In the genomic region with DNA sequence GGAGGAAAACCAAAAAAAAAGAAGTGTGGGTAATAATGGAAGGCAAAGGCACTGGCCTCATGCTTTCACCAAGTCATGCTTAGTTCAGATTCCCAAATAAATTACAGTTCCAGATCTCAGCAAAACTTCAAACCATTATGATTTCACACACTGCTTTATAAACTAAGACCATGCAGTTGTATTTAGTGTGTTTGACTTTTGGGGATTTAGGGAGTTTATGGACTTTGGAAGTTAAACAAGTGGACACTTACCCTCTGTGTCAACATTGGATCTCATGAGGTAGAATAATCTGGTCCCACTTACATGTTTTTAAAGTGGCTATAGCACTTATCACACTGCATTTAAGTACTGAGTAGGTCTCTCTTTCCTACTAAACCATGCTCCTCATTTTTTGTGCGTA, we compare ENCODE assay signal across 2 cellular contexts.
TF ChIP-seq lines count a peak whose summit lies in the region.

No MANE protein-coding gene starts in this region.

TF ChIP-seq in A549, 52 proteins besides CTCF, POLR2A, EP300 and RAD21:
- TF ChIP-seq FOSB (CRISPR knock-in tag; IDR thresholded peaks at IDR 0.05) (no peak), KDM5A (IDR thresholded peaks at IDR 0.05) (no peak), HOXA7 (CRISPR knock-in tag; IDR thresholded peaks at IDR 0.05) (no peak)
TF ChIP-seq in A549: peak in this region for 0.

TF ChIP-seq in IMR-90, 13 proteins besides CTCF, POLR2A, EP300 and RAD21:
- TF ChIP-seq CEBPB (IDR thresholded peaks at IDR 0.05; ENCODE audit: low read depth, low read length) (no peak), RFX5 (IDR thresholded peaks at IDR 0.05; ENCODE audit: low read depth, low read length) (no peak), MAZ (IDR thresholded peaks at IDR 0.05; ENCODE audit: borderline replicate concordance, low read depth, low read length) (no peak), BHLHE40 (IDR thresholded peaks at IDR 0.05; ENCODE audit: low read depth, low read length) (no peak), NFE2L2 (IDR thresholded peaks at IDR 0.05; ENCODE audit: low read depth, low read length) (no peak), MXI1 (IDR thresholded peaks at IDR 0.05; ENCODE audit: borderline replicate concordance, low read depth, low read length) (no peak), MAFK (IDR thresholded peaks at IDR 0.05; ENCODE audit: low read depth, low read length) (no peak), RCOR1 (IDR thresholded peaks at IDR 0.05; ENCODE audit: insufficient replicate concordance, low read length) (no peak), FOS (IDR thresholded peaks at IDR 0.05; ENCODE audit: low read depth, low read length) (no peak), CHD1 (IDR thresholded peaks at IDR 0.05; ENCODE audit: low read depth, low read length) (no peak)
- TF ChIP-seq, protein P1, sequence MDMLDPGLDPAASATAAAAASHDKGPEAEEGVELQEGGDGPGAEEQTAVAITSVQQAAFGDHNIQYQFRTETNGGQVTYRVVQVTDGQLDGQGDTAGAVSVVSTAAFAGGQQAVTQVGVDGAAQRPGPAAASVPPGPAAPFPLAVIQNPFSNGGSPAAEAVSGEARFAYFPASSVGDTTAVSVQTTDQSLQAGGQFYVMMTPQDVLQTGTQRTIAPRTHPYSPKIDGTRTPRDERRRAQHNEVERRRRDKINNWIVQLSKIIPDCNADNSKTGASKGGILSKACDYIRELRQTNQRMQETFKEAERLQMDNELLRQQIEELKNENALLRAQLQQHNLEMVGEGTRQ (IDR thresholded peaks at IDR 0.05; ENCODE audit: low read depth, low read length): no peak
- TF ChIP-seq, protein P2, sequence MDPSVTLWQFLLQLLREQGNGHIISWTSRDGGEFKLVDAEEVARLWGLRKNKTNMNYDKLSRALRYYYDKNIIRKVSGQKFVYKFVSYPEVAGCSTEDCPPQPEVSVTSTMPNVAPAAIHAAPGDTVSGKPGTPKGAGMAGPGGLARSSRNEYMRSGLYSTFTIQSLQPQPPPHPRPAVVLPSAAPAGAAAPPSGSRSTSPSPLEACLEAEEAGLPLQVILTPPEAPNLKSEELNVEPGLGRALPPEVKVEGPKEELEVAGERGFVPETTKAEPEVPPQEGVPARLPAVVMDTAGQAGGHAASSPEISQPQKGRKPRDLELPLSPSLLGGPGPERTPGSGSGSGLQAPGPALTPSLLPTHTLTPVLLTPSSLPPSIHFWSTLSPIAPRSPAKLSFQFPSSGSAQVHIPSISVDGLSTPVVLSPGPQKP (IDR thresholded peaks at IDR 0.05; ENCODE audit: borderline replicate concordance, low read depth, low read length): no peak
